In the genomic region with DNA sequence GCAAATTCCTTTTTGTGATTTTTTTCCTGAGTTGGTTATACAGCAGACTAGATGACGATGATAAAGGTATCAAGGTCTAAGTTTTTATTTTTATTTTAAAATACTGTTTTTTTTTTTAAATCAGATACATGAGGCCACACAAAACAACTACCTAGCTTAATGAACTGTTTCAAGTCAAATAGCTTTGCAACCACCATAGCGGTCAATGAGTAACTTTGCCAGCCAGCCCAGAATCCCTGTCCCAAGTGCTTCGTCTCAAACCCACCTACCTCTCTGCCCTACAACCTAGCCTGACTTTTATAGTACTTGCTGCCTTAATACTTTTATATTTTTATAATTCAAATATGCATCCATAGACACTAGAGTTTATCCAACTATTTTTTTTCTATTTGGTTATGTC, we compare ENCODE assay signal across 27 cellular contexts.
"Had no signal": no experiment of that assay in that cellular context is flagged by ENCODE, and none has a peak within 500 bp of the region (broad histone marks: within the 10 kb centered on the region; RNA-seq: fewer than 3 reads in every experiment).

No MANE protein-coding gene starts in this region.

- H3K27ac Mint-ChIP-seq: naive thymus-derived CD8-positive, alpha-beta T cell; nephron progenitor cell; neural progenitor cell; stimulated activated memory B cell treated with anti-CD40 and anti-IgM and Interleukin-4, amounts not matched to agents 10 μg/mL and 1 μg/mL and 100 μg/mL, for 72 hours; stimulated activated naive CD8-positive, alpha-beta T cell treated with anti-CD3 and anti-CD28 coated beads, Interleukin-15, amount 100 ng/mL, for 72 hours had no signal

- ATAC-seq: left lung; lower lobe of right lung; naive thymus-derived CD8-positive, alpha-beta T cell; psoas muscle; right lobe of liver; stimulated activated memory B cell treated with anti-CD40 and anti-IgM and Interleukin-4, amounts not matched to agents 10 μg/mL and 1 μg/mL and 100 μg/mL, for 72 hours; stimulated activated naive CD8-positive, alpha-beta T cell treated with anti-CD3 and anti-CD28 coated beads, Interleukin-15, amount 100 ng/mL, for 72 hours; upper lobe of right lung had no signal

- H3K79me2 ChIP-seq: parathyroid adenoma had no signal

- H3K9me3 Mint-ChIP-seq: nephron progenitor cell, neural progenitor cell had no signal

- H3K27ac ChIP-seq: left lung, lower lobe of right lung, neural progenitor cell, neutrophil, parathyroid adenoma, psoas muscle, right atrium auricular region, right lobe of liver, transverse colon, upper lobe of right lung had no signal

- H3K36me3 Mint-ChIP-seq: naive thymus-derived CD8-positive, alpha-beta T cell; neural progenitor cell; stimulated activated memory B cell treated with anti-CD40 and anti-IgM and Interleukin-4, amounts not matched to agents 10 μg/mL and 1 μg/mL and 100 μg/mL, for 72 hours had no signal

- FAIRE-seq: keratinocyte, urothelium cell line had no signal

- H3K4me3 Mint-ChIP-seq: naive thymus-derived CD8-positive, alpha-beta T cell; nephron progenitor cell; neural progenitor cell; stimulated activated memory B cell treated with anti-CD40 and anti-IgM and Interleukin-4, amounts not matched to agents 10 μg/mL and 1 μg/mL and 100 μg/mL, for 72 hours; stimulated activated naive CD8-positive, alpha-beta T cell treated with anti-CD3 and anti-CD28 coated beads, Interleukin-15, amount 100 ng/mL, for 72 hours had no signal

- H3K9ac ChIP-seq: neural progenitor cell, parathyroid adenoma had no signal

- H3K36me3 ChIP-seq: left lung, lower lobe of right lung, neural progenitor cell, neutrophil, right atrium auricular region, right lobe of liver, transverse colon, upper lobe of right lung had no signal

- H3K27me3 ChIP-seq: left lung, neural progenitor cell, neutrophil, right atrium auricular region, right lobe of liver, transverse colon, upper lobe of right lung had no signal

- H3K4me1 ChIP-seq: left lung, lower lobe of right lung, neural progenitor cell, parathyroid adenoma, psoas muscle, right atrium auricular region, right lobe of liver, transverse colon, upper lobe of right lung had no signal

- H3K27me3 Mint-ChIP-seq: naive thymus-derived CD8-positive, alpha-beta T cell; stimulated activated memory B cell treated with anti-CD40 and anti-IgM and Interleukin-4, amounts not matched to agents 10 μg/mL and 1 μg/mL and 100 μg/mL, for 72 hours; stimulated activated naive CD8-positive, alpha-beta T cell treated with anti-CD3 and anti-CD28 coated beads, Interleukin-15, amount 100 ng/mL, for 72 hours had no signal

- H3K4me3 ChIP-seq: left lung, lower lobe of right lung, neural progenitor cell, psoas muscle, right atrium auricular region, right lobe of liver, smooth muscle cell, transverse colon, upper lobe of right lung had no signal

- H3K9me3 ChIP-seq: left lung, lower lobe of right lung, neutrophil, psoas muscle, right atrium auricular region, right lobe of liver, transverse colon, upper lobe of right lung had no signal

- H3K4me1 Mint-ChIP-seq: naive thymus-derived CD8-positive, alpha-beta T cell; nephron progenitor cell; stimulated activated memory B cell treated with anti-CD40 and anti-IgM and Interleukin-4, amounts not matched to agents 10 μg/mL and 1 μg/mL and 100 μg/mL, for 72 hours; stimulated activated naive CD8-positive, alpha-beta T cell treated with anti-CD3 and anti-CD28 coated beads, Interleukin-15, amount 100 ng/mL, for 72 hours had no signal

- H3K4me2 ChIP-seq: neural progenitor cell, smooth muscle cell had no signal

- DNase-seq: hippocampal formation; left lung; lower lobe of right lung; mammary epithelial cell; mesenchymal stem cell; naive thymus-derived CD8-positive, alpha-beta T cell; nephron progenitor cell; occipital lobe; psoas muscle; right lobe of liver; stimulated activated CD4-positive, alpha-beta T cell treated with anti-CD3 and anti-CD28 coated beads, Interleukin-1b, Interleukin-23, amount 100 ng/mL, for 48 hours; stimulated activated CD4-positive, alpha-beta T cell treated with anti-CD3 and anti-CD28 coated beads, Interleukin-2, amount 100 ng/mL, for 48 hours; stimulated activated CD4-positive, alpha-beta T cell treated with anti-CD3 and anti-CD28 coated beads, Interleukin-4, amount 100 ng/mL, for 4 hours; stimulated activated CD8-positive, alpha-beta memory T cell treated with anti-CD3 and anti-CD28 coated beads, Interleukin-4, amount 100 ng/mL, for 48 hours; stimulated activated naive CD4-positive, alpha-beta T cell treated with Interleukin-2 at 50 U/mL for 16 hours; stimulated activated naive CD8-positive, alpha-beta T cell treated with anti-CD3 and anti-CD28 coated beads, Interleukin-15, amount 100 ng/mL, for 72 hours; substantia nigra; transverse colon; upper lobe of right lung had no signal

- H2AFZ ChIP-seq: neural progenitor cell, parathyroid adenoma had no signal
